13 cellular contexts compared by ENCODE assay signal in the genomic region with DNA sequence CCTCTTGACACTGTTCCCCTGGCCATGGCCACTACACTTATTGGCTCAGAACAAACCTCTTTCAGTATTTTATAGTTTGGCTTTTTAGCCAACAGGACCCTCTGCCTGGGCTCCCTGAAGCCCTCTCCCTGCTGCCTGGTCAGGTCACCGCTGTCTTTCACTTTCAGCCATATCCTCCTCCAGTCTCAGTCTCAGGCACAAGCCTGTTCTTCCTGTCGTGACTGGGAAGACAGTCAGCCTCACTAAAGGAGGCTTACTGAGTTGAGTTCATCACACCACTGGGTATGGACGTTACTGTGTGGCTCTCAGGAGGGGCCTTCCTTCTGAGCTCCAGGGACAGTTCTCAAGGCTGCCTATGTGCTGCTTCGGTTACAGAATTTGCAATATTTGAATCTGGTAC. TPM values are rescaled to one million over a fixed set of nuclear protein-coding genes. Genes with fewer than 3 reads are reported as not detected.
DNase-seq lines count a peak whose midpoint lies in the region; ATAC-seq lines count a peak whose summit lies in the region.
"Had no signal": no experiment of that assay in that cellular context is flagged by ENCODE, and none has a peak within 500 bp of the region (broad histone marks: within the 10 kb centered on the region; RNA-seq: fewer than 3 reads in every experiment).

No MANE protein-coding gene starts in this region.

- no peak for ATAC-seq in activated CD8-positive, alpha-beta T cell treated with anti-CD3 and anti-CD28 coated beads, Interleukin-2, amount 10 ng/mL, durations not matched to agents 7 days and 5 days
- ATAC-seq in natural killer cell treated with Interleukin-12 subunit alpha and Interleukin-12 subunit beta and Interleukin-15 and Interleukin-18, amount 100 ng/mL, for 72 hours, result peak in 1 of 2 donors; percentile 41
- no peak for ATAC-seq in HG02840 (IDR thresholded peaks at IDR 0.05; ENCODE audit: low FRiP score, unreplicated experiment)
- ATAC-seq in GM18907 (IDR thresholded peaks at IDR 0.05; ENCODE audit: unreplicated experiment), result no peak
- ATAC-seq: Right ventricle myocardium inferior had no signal

- peak overlapping the region; percentile 95 for H3K4me3 Mint-ChIP-seq in activated CD8-positive, alpha-beta T cell treated with anti-CD3 and anti-CD28 coated beads, Interleukin-2, amount 10 ng/mL, durations not matched to agents 7 days and 5 days
- peak overlapping the region; percentile 99 for H3K4me3 Mint-ChIP-seq in natural killer cell treated with Interleukin-12 subunit alpha and Interleukin-12 subunit beta and Interleukin-15 and Interleukin-18, amount 100 ng/mL, for 72 hours

- H3K27ac Mint-ChIP-seq in activated CD8-positive, alpha-beta T cell treated with anti-CD3 and anti-CD28 coated beads, Interleukin-2, amount 10 ng/mL, durations not matched to agents 7 days and 5 days, result peak overlapping the region; percentile 90
- H3K27ac Mint-ChIP-seq in natural killer cell treated with Interleukin-12 subunit alpha and Interleukin-12 subunit beta and Interleukin-15 and Interleukin-18, amount 100 ng/mL, for 72 hours, result peak overlapping the region; percentile 87 to 88

- H3K9ac ChIP-seq in HUES6 (ENCODE audit: low read length), result peak overlapping the region; percentile 0

- peaks cover 43% of the 10 kb centered on the region for H3K4me1 ChIP-seq in HUES6 (ENCODE audit: control insufficient read depth, insufficient read depth, low read length)

- H3K36me3 ChIP-seq in HUES6 (ENCODE audit: control insufficient read depth, insufficient read depth, low read length), result no peaks in the 10 kb centered on the region

- CTCF ChIA-PET in activated CD8-positive, alpha-beta T cell treated with anti-CD3 and anti-CD28 coated beads, Interleukin-2, amount 10 ng/mL, durations not matched to agents 7 days and 5 days (lab: Charles Lee), result interaction anchor here (0.8 to 2.1 kb wide), 6 partner anchors 10 to 134 kb away, joined by 3 to 10 read pairs (median 3); no protein-coding TSS in a partner anchor

- H3K9me3 Mint-ChIP-seq in activated CD8-positive, alpha-beta T cell treated with anti-CD3 and anti-CD28 coated beads, Interleukin-2, amount 10 ng/mL, durations not matched to agents 7 days and 5 days (ENCODE audit: insufficient read depth), result no peaks in the 10 kb centered on the region
- no peaks in the 10 kb centered on the region for H3K9me3 Mint-ChIP-seq in natural killer cell treated with Interleukin-12 subunit alpha and Interleukin-12 subunit beta and Interleukin-15 and Interleukin-18, amount 100 ng/mL, for 72 hours

- peaks cover 3% of the 10 kb centered on the region for H3K36me3 Mint-ChIP-seq in activated CD8-positive, alpha-beta T cell treated with anti-CD3 and anti-CD28 coated beads, Interleukin-2, amount 10 ng/mL, durations not matched to agents 7 days and 5 days (ENCODE audit: low read depth)
- H3K36me3 Mint-ChIP-seq in natural killer cell treated with Interleukin-12 subunit alpha and Interleukin-12 subunit beta and Interleukin-15 and Interleukin-18, amount 100 ng/mL, for 72 hours, result peaks cover 6% of the 10 kb centered on the region

- DNase-seq in activated CD8-positive, alpha-beta T cell treated with anti-CD3 and anti-CD28 coated beads, Interleukin-2, amount 10 ng/mL, durations not matched to agents 7 days and 5 days, result no peak
- no peak for DNase-seq in natural killer cell treated with Interleukin-12 subunit alpha and Interleukin-12 subunit beta and Interleukin-15 and Interleukin-18, amount 100 ng/mL, for 72 hours (ENCODE audit: low spot score)
- no peak for DNase-seq in NCI-H187 (lab: John Stamatoyannopoulos, UW)
- DNase-seq: kidney glomerular epithelial cell, NCI-H2081 treated with DMSO at 0.1 percent for 48 hours had no signal

- H3K9me3 ChIP-seq in HUES6 (ENCODE audit: control insufficient read depth, insufficient read depth, low read depth, low read length), result no peaks in the 10 kb centered on the region

- H3K27me3 Mint-ChIP-seq in activated CD8-positive, alpha-beta T cell treated with anti-CD3 and anti-CD28 coated beads, Interleukin-2, amount 10 ng/mL, durations not matched to agents 7 days and 5 days (ENCODE audit: low read depth), result peaks cover 2% of the 10 kb centered on the region
- H3K27me3 Mint-ChIP-seq in natural killer cell treated with Interleukin-12 subunit alpha and Interleukin-12 subunit beta and Interleukin-15 and Interleukin-18, amount 100 ng/mL, for 72 hours, result no peaks in the 10 kb centered on the region

- no peak overlapping the region for H3K27ac ChIP-seq in HUES6 (ENCODE audit: low read depth, low read length)

- peaks cover 46% of the 10 kb centered on the region for H3K4me1 Mint-ChIP-seq in activated CD8-positive, alpha-beta T cell treated with anti-CD3 and anti-CD28 coated beads, Interleukin-2, amount 10 ng/mL, durations not matched to agents 7 days and 5 days (ENCODE audit: low read depth)
- peaks cover 30 to 44% of the 10 kb centered on the region in 2 donors for H3K4me1 Mint-ChIP-seq in natural killer cell treated with Interleukin-12 subunit alpha and Interleukin-12 subunit beta and Interleukin-15 and Interleukin-18, amount 100 ng/mL, for 72 hours (ENCODE audit: low read depth in 2 of 2)

- peak overlapping the region; percentile 96; the same call in 1 of the 2 replicates for H3K4me3 ChIP-seq in GM08714 (ENCODE audit: low read length)
- H3K4me3 ChIP-seq in HUES6 (ENCODE audit: low read depth, low read length), result no peak overlapping the region

- H3K27me3 ChIP-seq in HUES6 (ENCODE audit: control insufficient read depth, insufficient read depth, low read length), result no peaks in the 10 kb centered on the region

- POLR2A ChIA-PET in activated CD8-positive, alpha-beta T cell treated with anti-CD3 and anti-CD28 coated beads, Interleukin-2, amount 10 ng/mL, durations not matched to agents 7 days and 5 days (lab: Charles Lee), result no interaction called here

RNA-seq across cellular contexts. Expression of a gene that starts 2.0 kb away (rescaled TPM):
- 10 to 100 TPM; 11.4 to 12.6 TPM for total RNA-seq in activated CD8-positive, alpha-beta T cell treated with anti-CD3 and anti-CD28 coated beads, Interleukin-2, amount 10 ng/mL, durations not matched to agents 7 days and 5 days
- total RNA-seq in natural killer cell treated with Interleukin-12 subunit alpha and Interleukin-12 subunit beta and Interleukin-15 and Interleukin-18, amount 100 ng/mL, for 72 hours, result 10 to 100 TPM; 16.4 to 27.3 TPM

RNA-seq across cellular contexts. Expression of a gene that starts 38.7 kb away (rescaled TPM):
- under 1 TPM in 1 of 2 experiments, not detected in 1; 0.16 TPM for total RNA-seq in activated CD8-positive, alpha-beta T cell treated with anti-CD3 and anti-CD28 coated beads, Interleukin-2, amount 10 ng/mL, durations not matched to agents 7 days and 5 days
- total RNA-seq in natural killer cell treated with Interleukin-12 subunit alpha and Interleukin-12 subunit beta and Interleukin-15 and Interleukin-18, amount 100 ng/mL, for 72 hours, result under 1 TPM in 1 of 2 donors, not detected in 1; 0.12 TPM
- total RNA-seq: activated CD8-positive, alpha-beta memory T cell treated with anti-CD3 and anti-CD28 coated beads for 36 hours; Daoy; Right ventricle myocardium inferior; urinary bladder had no signal
